ENCODE assay signal across 4 cellular contexts in the genomic region with DNA sequence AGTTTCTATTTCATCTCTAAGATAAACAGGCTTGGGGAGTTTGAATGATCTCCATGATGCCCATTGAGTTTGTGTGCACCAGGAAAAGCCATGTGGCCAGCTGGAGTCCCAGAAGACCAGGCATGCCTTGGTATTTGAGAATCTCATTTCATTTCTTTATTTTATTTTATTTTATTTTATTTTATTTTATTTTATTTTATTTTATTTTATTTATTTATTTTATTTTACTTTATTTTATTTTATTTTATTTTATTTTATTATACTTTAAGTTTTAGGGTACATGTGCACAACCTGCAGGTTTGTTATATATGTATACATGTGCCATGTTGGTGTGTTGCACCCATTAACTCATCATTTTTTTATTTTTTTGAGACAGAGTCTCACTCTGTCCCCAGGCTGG. TPM values are rescaled to one million over a fixed set of nuclear protein-coding genes. Genes with fewer than 3 reads are reported as not detected.
"Had no signal": no experiment of that assay in that cellular context is flagged by ENCODE, and none has a peak within 500 bp of the region (broad histone marks: within the 10 kb centered on the region; RNA-seq: fewer than 3 reads in every experiment).

No MANE protein-coding gene starts in this region.

RNA-seq across cellular contexts. Expression of gene MRAP2, which starts 51.1 kb away (rescaled TPM):
- total RNA-seq: kidney epithelial cell; left ventricle myocardium superior; naive thymus-derived CD4-positive, alpha-beta T cell had no signal
- polyA plus RNA-seq: immature natural killer cell; naive thymus-derived CD4-positive, alpha-beta T cell had no signal
